In the genomic region with DNA sequence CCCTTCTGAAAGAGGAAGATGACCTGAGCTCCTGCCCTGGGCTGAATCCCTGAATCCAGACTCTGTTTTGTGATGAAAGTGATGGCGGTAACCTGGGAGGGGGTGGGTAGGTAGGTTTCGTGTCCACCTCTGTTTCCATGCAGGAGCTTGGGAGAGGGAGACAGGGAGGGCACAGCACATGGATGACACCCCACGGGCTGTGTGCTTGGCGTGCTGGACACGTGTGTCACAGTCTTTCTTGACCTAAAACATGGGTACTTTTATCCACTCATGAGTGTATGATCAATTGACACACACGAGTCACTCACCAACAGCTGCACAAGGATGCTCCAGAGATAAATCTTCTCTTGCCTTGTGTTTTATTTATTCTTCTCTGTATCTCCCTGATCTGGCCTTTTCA, we compare ENCODE assay signal across 25 cellular contexts.
"Had no signal": no experiment of that assay in that cellular context is flagged by ENCODE, and none has a peak within 500 bp of the region (broad histone marks: within the 10 kb centered on the region; RNA-seq: fewer than 3 reads in every experiment).

No MANE protein-coding gene starts in this region.

- H3K4me3 ChIP-seq: K562 had no signal

- H3K9me3 ChIP-seq: SK-N-SH had no signal

- DNase-seq: Kasumi-1, MV-4-11, NCI-H1048, NCI-H1105 treated with DMSO at 0.1 percent for 48 hours, NCI-H1417 treated with DMSO at 0.1 percent for 48 hours, NCI-H146, NCI-H1694 treated with DMSO at 0.1 percent for 48 hours, NCI-H1930, NCI-H2081, NCI-H2107, NCI-H2227 treated with DMSO at 0.1 percent for 48 hours, NCI-H446, NCI-H510A, NCI-H524 treated with DMSO at 0.1 percent for 48 hours, NCI-H69, NCI-H774, RPMI8226, SHP77, SK-N-SH, SW 1271 had no signal

- H3K9ac ChIP-seq: KMS-11, SK-N-SH had no signal

- H3K9me2 ChIP-seq: SK-N-SH had no signal

- H3K4me2 ChIP-seq: KMS-11, SK-N-SH had no signal

- H3K27ac ChIP-seq: HL-60, KMS-11 had no signal

- FAIRE-seq: HTR-8/SVneo, K562, RCC 7860 had no signal
